Comparison of ENCODE assay signal across 22 cellular contexts in genomic region chr14:105084741-105085571, GRCh38.
"Had no signal": no experiment of that assay in that cellular context is flagged by ENCODE, and none has a peak within 500 bp of the region (broad histone marks: within the 10 kb centered on the region; RNA-seq: fewer than 3 reads in every experiment).

No MANE protein-coding gene starts in this region.

- H3K9ac ChIP-seq: neural progenitor cell had no signal

- H3K27ac Mint-ChIP-seq: activated naive CD4-positive, alpha-beta T cell treated with anti-CD3 and anti-CD28 coated beads for 36 hours; neural progenitor cell had no signal

- DNase-seq: activated CD4-positive, alpha-beta T cell treated with anti-CD3 and anti-CD28 coated beads, Interleukin-2, amount 50 U/mL, for 1 hour; activated CD8-positive, alpha-beta memory T cell treated with anti-CD3 and anti-CD28 coated beads, Interleukin-2, amount 50 U/mL, for 4 hours; activated naive CD4-positive, alpha-beta T cell treated with anti-CD3 and anti-CD28 coated beads for 36 hours; activated T-cell treated with anti-CD3 and anti-CD28 coated beads, Interleukin-2, amount 50 U/mL, for 4 hours; anterior cingulate cortex; central memory CD4-positive, alpha-beta T cell; colonic mucosa; foreskin melanocyte; glutamatergic neuron; hypothalamus; islet precursor cell; midbrain; right lobe of liver; stimulated activated CD8-positive, alpha-beta memory T cell treated with anti-CD3 and anti-CD28 coated beads, Interleukin-4, amount 100 ng/mL, for 48 hours; stimulated activated naive CD4-positive, alpha-beta T cell; T-helper 1 cell; T1000; thyroid gland had no signal

- H3K4me3 ChIP-seq: colonic mucosa, lung, neural progenitor cell, ovary, right lobe of liver, thyroid gland had no signal

- H3K36me3 ChIP-seq: colonic mucosa, neural progenitor cell, ovary, right lobe of liver, thyroid gland had no signal

- H2AFZ ChIP-seq: neural progenitor cell had no signal

- H3K9me3 ChIP-seq: colonic mucosa, ovary, right lobe of liver, thyroid gland had no signal

- H3K4me2 ChIP-seq: neural progenitor cell had no signal

- H3K36me3 Mint-ChIP-seq: brain, neural progenitor cell had no signal

- H3K27ac ChIP-seq: colonic mucosa, neural progenitor cell, ovary, right lobe of liver, thyroid gland had no signal

- ATAC-seq: activated T-cell treated with anti-CD3 and anti-CD28 coated beads, Interleukin-2, amount 50 U/mL, for 4 hours; right lobe of liver had no signal

- H3K4me3 Mint-ChIP-seq: activated naive CD4-positive, alpha-beta T cell treated with anti-CD3 and anti-CD28 coated beads for 36 hours; activated T-cell treated with anti-CD3 and anti-CD28 coated beads, Interleukin-2, amount 50 U/mL, for 4 hours; brain had no signal

- H3K27me3 ChIP-seq: ovary, thyroid gland had no signal

- H3K9me3 Mint-ChIP-seq: activated naive CD4-positive, alpha-beta T cell treated with anti-CD3 and anti-CD28 coated beads for 36 hours; activated T-cell treated with anti-CD3 and anti-CD28 coated beads, Interleukin-2, amount 50 U/mL, for 4 hours had no signal
